In the genomic region with DNA sequence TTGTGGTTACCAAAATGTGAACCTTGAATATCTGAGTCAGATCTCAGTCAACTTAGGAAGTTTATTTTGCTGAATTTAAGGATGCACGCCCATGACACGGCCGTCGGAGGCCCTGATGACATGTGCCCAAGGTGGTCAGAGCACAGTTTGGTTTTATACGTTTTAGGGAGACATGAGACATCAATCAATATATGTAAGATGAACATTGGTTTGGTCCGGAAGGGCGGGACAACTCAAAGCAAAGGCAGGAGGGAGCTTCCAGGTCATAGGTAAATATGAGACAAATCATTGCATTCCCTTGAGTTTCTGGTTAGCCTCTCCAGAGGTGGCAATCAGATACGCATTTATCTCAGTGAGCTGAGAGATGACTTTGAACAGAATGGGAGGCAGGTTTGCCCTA, we compare ENCODE assay signal across 9 cellular contexts. TPM values are rescaled to one million over a fixed set of nuclear protein-coding genes. Genes with fewer than 3 reads are reported as not detected.
A peak's percentile ranks its signal among the peaks of the same experiment; 100 is the strongest.
DNase-seq lines count a peak whose midpoint lies in the region; ATAC-seq, FAIRE-seq and TF ChIP-seq lines count a peak whose summit lies in the region.
"Had no signal": no experiment of that assay in that cellular context is flagged by ENCODE, and none has a peak within 500 bp of the region (broad histone marks: within the 10 kb centered on the region; RNA-seq: fewer than 3 reads in every experiment).

No MANE protein-coding gene starts in this region.

- H3K4me3 Mint-ChIP-seq in Caco-2 (ENCODE audit: unreplicated experiment) (peak overlapping the region; percentile 99), osteocyte (ENCODE audit: unreplicated experiment) (peak overlapping the region; percentile 86)

- peak overlapping the region; percentile 93; the same call in 1 of the 2 replicates for H3K4me2 ChIP-seq in OCI-LY1 (ENCODE audit: low read length)

- peaks cover 4% of the 10 kb centered on the region; the same call in 1 of the 2 replicates for H3F3A ChIP-seq in OCI-LY1 (ENCODE audit: insufficient read depth, low read length)

- H3K36me3 ChIP-seq in Caco-2 (ENCODE audit: control insufficient read depth, insufficient read depth, low read length) = no peaks in the 10 kb centered on the region; the same call in 1 of the 2 replicates
- no peaks in the 10 kb centered on the region for H3K36me3 ChIP-seq in OCI-LY1 (ENCODE audit: insufficient read depth, low read length)
- H3K36me3 ChIP-seq in ectodermal cell (ENCODE audit: control insufficient read depth, insufficient read depth, low read length) = no peaks in the 10 kb centered on the region

- no peak for FAIRE-seq in GM19239 (lab: Jason Lieb, UNC)

- BruUV-seq in Caco-2 (replicated peaks; lab: Mats Ljungman, UMichigan) = no TSS peak

- H3K4me1 ChIP-seq in Caco-2 (0 out of 2 replicates have a peak, but pooled peaks cover 5% of the 10 kb centered on the region), OCI-LY1 (ENCODE audit: insufficient read depth, low read length, severe bottlenecking) (peaks cover 37% of the 10 kb centered on the region), ectodermal cell (ENCODE audit: control insufficient read depth, insufficient read depth, low read length) (no peaks in the 10 kb centered on the region)

- CTCF ChIA-PET in Caco-2 (lab: Charles Lee) = no interaction called here

- no peak overlapping the region for H3K27ac ChIP-seq in OCI-LY1 (ENCODE audit: low read depth, low read length, poor library complexity, severe bottlenecking)
- H3K27ac ChIP-seq in ectodermal cell (ENCODE audit: insufficient read depth, low read depth, low read length, poor library complexity, severe bottlenecking) = no peak overlapping the region

- H3K9me3 ChIP-seq in Caco-2 = no peaks in the 10 kb centered on the region
- H3K9me3 ChIP-seq in OCI-LY1 (ENCODE audit: low read length) = no peaks in the 10 kb centered on the region
- H3K9me3 ChIP-seq in ectodermal cell (ENCODE audit: control insufficient read depth, low read length) = no peaks in the 10 kb centered on the region

- H3K9ac ChIP-seq in OCI-LY1 (ENCODE audit: low read length) = peak overlapping the region; percentile 76; the same call in 1 of the 2 replicates

- peak overlapping the region; percentile 64 for H3K4me3 ChIP-seq in Caco-2 (ENCODE audit: low read depth, low read length)
- peak overlapping the region; percentile 81 for H3K4me3 ChIP-seq in OCI-LY1 (ENCODE audit: low read depth, low read length, poor library complexity, severe bottlenecking)
- peak overlapping the region; percentile 98 for H3K4me3 ChIP-seq in ectodermal cell (ENCODE audit: insufficient read depth, low read depth, low read length)

- H3K27ac Mint-ChIP-seq in Caco-2 (ENCODE audit: unreplicated experiment) = peak overlapping the region; percentile 94
- H3K27ac Mint-ChIP-seq in osteocyte (ENCODE audit: unreplicated experiment) = peak overlapping the region; percentile 99

- H3K79me2 ChIP-seq in OCI-LY1 (ENCODE audit: insufficient read depth, low read length) = no peaks in the 10 kb centered on the region

- no peak overlapping the region for H2AFZ ChIP-seq in OCI-LY1 (ENCODE audit: low read length)

- no peak for ATAC-seq in GM21825 (IDR thresholded peaks at IDR 0.05; ENCODE audit: unreplicated experiment)

- peak in 1 of 2 experiments; percentile 34 for DNase-seq in Caco-2
- DNase-seq in osteocyte (ENCODE audit: extremely low spot score, unreplicated experiment) = no peak
- DNase-seq in GM19239 (ENCODE audit: insufficient read length, low spot score) = no peak
- DNase-seq in NCI-H2171 treated with DMSO at 0.1 percent for 48 hours (lab: John Stamatoyannopoulos, UW) = no peak
- DNase-seq in central memory CD4-positive, alpha-beta T cell = no peak
- DNase-seq: activated CD4-positive, CD25-positive, alpha-beta regulatory T cell had no signal

- no peaks in the 10 kb centered on the region for H4K20me1 ChIP-seq in OCI-LY1 (ENCODE audit: insufficient read depth, low read length)

- H3K27me3 ChIP-seq in Caco-2 (replicated peaks; ENCODE audit: control insufficient read depth, insufficient read depth, low read length) = no peaks in the 10 kb centered on the region
- H3K27me3 ChIP-seq in OCI-LY1 (ENCODE audit: insufficient read depth, low read length) = no peaks in the 10 kb centered on the region
- H3K27me3 ChIP-seq in ectodermal cell (ENCODE audit: control insufficient read depth, insufficient read depth, low read length, poor library complexity, severe bottlenecking) = no peaks in the 10 kb centered on the region

- WGBS in ectodermal cell, 2 experiments = 95 to 96% methylated on average over 8 of the region's 8 CpGs

- H3K27me3 Mint-ChIP-seq in Caco-2 (ENCODE audit: insufficient read depth, unreplicated experiment) (peaks cover 6% of the 10 kb centered on the region), osteocyte (ENCODE audit: unreplicated experiment) (peaks cover 5% of the 10 kb centered on the region)

- no peaks in the 10 kb centered on the region for H3K9me2 ChIP-seq in OCI-LY1 (ENCODE audit: low read depth, low read length)

- intact Hi-C loops in Caco-2 (cut with micrococcal nuclease; ENCODE audit: unreplicated experiment) = no loop called here

- H3K4me1 Mint-ChIP-seq in Caco-2 (ENCODE audit: low read depth, unreplicated experiment) (peaks cover 14% of the 10 kb centered on the region), osteocyte (ENCODE audit: unreplicated experiment) (peaks cover 43% of the 10 kb centered on the region)

- POLR2A ChIA-PET in Caco-2 (lab: Charles Lee) = interaction anchor here (0.7 to 1.3 kb wide), 2 partner anchors 33 to 101 kb away, joined by 3 to 5 read pairs; no protein-coding TSS in a partner anchor

- no peaks in the 10 kb centered on the region for H3K9me3 Mint-ChIP-seq in Caco-2 (ENCODE audit: unreplicated experiment)
- H3K9me3 Mint-ChIP-seq in osteocyte (ENCODE audit: unreplicated experiment) = no peaks in the 10 kb centered on the region

- TF ChIP-seq CTCF in Caco-2 (IDR thresholded peaks at IDR 0.05; ENCODE audit: insufficient read depth in 1 of 2, low read depth in 1 of 2, low read length in 1 of 2, severe bottlenecking in 1 of 2, unreplicated experiment in 1 of 2) (no peak), OCI-LY1 (IDR thresholded peaks at IDR 0.05; ENCODE audit: low read length) (no peak), osteocyte (IDR thresholded peaks at IDR 0.05) (no peak)

- H3K36me3 Mint-ChIP-seq in Caco-2 (ENCODE audit: insufficient read depth, unreplicated experiment) (peaks cover 28% of the 10 kb centered on the region), osteocyte (ENCODE audit: unreplicated experiment) (peaks cover 5% of the 10 kb centered on the region)

RNA-seq across cellular contexts. Expression of a gene that starts 1.0 kb away (rescaled TPM):
- total RNA-seq in Caco-2 (2022) (56.2 and 60.6 TPM in 2 replicates), osteocyte (111 and 115 TPM in 2 replicates)
- polyA plus RNA-seq in ectodermal cell (2013, experiment 1 of 4) = 127 TPM
- polyA plus RNA-seq in ectodermal cell (2013, experiment 2 of 4) = 119 TPM
- polyA plus RNA-seq in ectodermal cell (2013, experiment 3 of 4) = 83.9 TPM
- 96.3 TPM for polyA plus RNA-seq in ectodermal cell (2013, experiment 4 of 4)

RNA-seq across cellular contexts. Expression of a gene that starts 29.5 kb away (rescaled TPM):
- not detected in 2 replicates for total RNA-seq in Caco-2 (2022)
- polyA plus RNA-seq in ectodermal cell (2013, experiment 1 of 4) = 3.0 TPM
- 2.3 TPM for polyA plus RNA-seq in ectodermal cell (2013, experiment 2 of 4)
- polyA plus RNA-seq in ectodermal cell (2013, experiment 3 of 4) = 3.4 TPM
- polyA plus RNA-seq in ectodermal cell (2013, experiment 4 of 4) = 4.8 TPM
- total RNA-seq in osteocyte = not detected in 2 replicates
